In genomic region chr9:113787871-113788270, GRCh38 we compare ENCODE assay signal across 1 cellular context.
TF ChIP-seq lines count a peak whose summit lies in the region.

No MANE protein-coding gene starts in this region.

TF ChIP-seq in A549, 52 proteins besides CTCF, POLR2A, EP300 and RAD21 (continued from another document):
- TF ChIP-seq HES2 (IDR thresholded peaks at IDR 0.05) (no peak), CHD4 (IDR thresholded peaks at IDR 0.05; ENCODE audit: borderline replicate concordance) (no peak), EHMT2 (IDR thresholded peaks at IDR 0.05; ENCODE audit: low read depth) (no peak), ZFP36 (IDR thresholded peaks at IDR 0.05; ENCODE audit: borderline replicate concordance, partially characterized antibody) (no peak), CEBPB (IDR thresholded peaks at IDR 0.05) (no peak), JUNB (IDR thresholded peaks at IDR 0.05) (no peak), FOSL2 (IDR thresholded peaks at IDR 0.05) (no peak), FOSL2 (CRISPR knock-in tag; IDR thresholded peaks at IDR 0.05) (no peak), ZSCAN20 (CRISPR knock-in tag; IDR thresholded peaks at IDR 0.05) (no peak), NR3C1 (IDR thresholded peaks at IDR 0.05) (no peak), USF2 (IDR thresholded peaks at IDR 0.05) (no peak), HEYL (CRISPR knock-in tag; IDR thresholded peaks at IDR 0.05) (no peak), PBX3 (IDR thresholded peaks at IDR 0.05) (no peak), RFX5 (IDR thresholded peaks at IDR 0.05) (no peak), ATOH8 (CRISPR knock-in tag; IDR thresholded peaks at IDR 0.05; ENCODE audit: low read depth) (no peak), BCL3 (IDR thresholded peaks at IDR 0.05) (no peak)
